ENCODE assay signal across 8 cellular contexts in the genomic region with DNA sequence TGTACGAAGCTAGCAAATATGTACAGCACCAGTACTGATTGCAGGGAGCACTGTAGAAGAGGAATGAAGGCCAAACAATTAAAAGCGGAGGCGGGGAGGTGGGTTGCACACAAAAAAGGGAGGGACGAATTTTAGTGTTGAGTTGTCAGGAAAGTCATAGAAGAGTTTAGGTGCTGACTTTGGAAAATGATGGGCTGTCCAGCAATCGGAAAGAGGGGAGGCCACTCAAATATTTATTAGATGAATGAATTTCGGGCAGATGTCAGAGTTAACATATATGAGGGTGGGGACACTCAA. TPM values are rescaled to one million over a fixed set of nuclear protein-coding genes. Genes with fewer than 3 reads are reported as not detected.
DNase-seq lines count a peak whose midpoint lies in the region; ATAC-seq and TF ChIP-seq lines count a peak whose summit lies in the region.

No MANE protein-coding gene starts in this region.

- no peak for TF ChIP-seq CTCF in Caco-2 (IDR thresholded peaks at IDR 0.05; ENCODE audit: insufficient read depth in 1 of 2, low read depth in 1 of 2, low read length in 1 of 2, severe bottlenecking in 1 of 2, unreplicated experiment in 1 of 2)
- no peak for TF ChIP-seq CTCF in RWPE2 (IDR thresholded peaks at IDR 0.05; ENCODE audit: poor library complexity, severe bottlenecking)
- no peak for TF ChIP-seq CTCF in epithelial cell of proximal tubule (conservative IDR thresholded peaks at IDR 0.05; ENCODE audit: low read depth, low read length)
- no peak for TF ChIP-seq CTCF in ovary (IDR thresholded peaks at IDR 0.05)

- H3K27me3 Mint-ChIP-seq in Caco-2 (ENCODE audit: insufficient read depth, unreplicated experiment) = no peaks in the 10 kb centered on the region

- intact Hi-C loops in Caco-2 (cut with micrococcal nuclease; ENCODE audit: unreplicated experiment) = no loop called here
- intact Hi-C loops in ovary (cut with DNase I) = loop anchor here in 2 of 4 donors (10.0 kb wide), 2 partner anchors 50 to 60 kb away; a partner anchor contains a TSS

- H3K27me3 ChIP-seq in Caco-2 (replicated peaks; ENCODE audit: control insufficient read depth, insufficient read depth, low read length) (no peaks in the 10 kb centered on the region), RWPE2 (ENCODE audit: insufficient read depth, poor library complexity, severe bottlenecking) (no peaks in the 10 kb centered on the region), ovary (no peaks in the 10 kb centered on the region)

- no peak for TF ChIP-seq EP300 in ovary (IDR thresholded peaks at IDR 0.05)

- 26 to 40% (median 31%) methylated on average over 6 of the region's 6 CpGs for WGBS in ovary, 3 donors

- no peaks in the 10 kb centered on the region for H3K9me3 ChIP-seq in Caco-2
- no peaks in the 10 kb centered on the region for H3K9me3 ChIP-seq in RWPE2 (ENCODE audit: severe bottlenecking)
- no peaks in the 10 kb centered on the region for H3K9me3 ChIP-seq in ovary

- CTCF ChIA-PET in Caco-2 (lab: Charles Lee) = interaction anchor here (1.3 kb wide), 1 partner anchor 55 kb away, joined by 3 read pairs; no protein-coding TSS in a partner anchor

- H3K4me3 Mint-ChIP-seq in Caco-2 (ENCODE audit: unreplicated experiment) = peak overlapping the region; percentile 84

- no peak for TF ChIP-seq POLR2A in ovary (IDR thresholded peaks at IDR 0.05)

- peaks cover 11% of the 10 kb centered on the region for H3K36me3 Mint-ChIP-seq in Caco-2 (ENCODE audit: insufficient read depth, unreplicated experiment)

- in situ Hi-C loops in KBM-7 (cut with MboI; ENCODE audit: low pct_unique_long_range_greater_than_20kb, low sequenced_read_pairs) = no loop called here

- peak overlapping the region; percentile 94 for H3K4me3 ChIP-seq in Caco-2 (ENCODE audit: low read depth, low read length)
- H3K4me3 ChIP-seq in RWPE2 (ENCODE audit: severe bottlenecking) = peak overlapping the region; percentile 95
- H3K4me3 ChIP-seq in epithelial cell of proximal tubule (ENCODE audit: low read depth, low read length) = peak overlapping the region; percentile 98
- H3K4me3 ChIP-seq in ovary = peak overlapping the region; percentile 77

- no peaks in the 10 kb centered on the region for H3K9me3 Mint-ChIP-seq in Caco-2 (ENCODE audit: unreplicated experiment)

- DNase-seq in Caco-2 = no peak
- no peak for DNase-seq in RWPE2 (ENCODE audit: low spot score)
- DNase-seq in epithelial cell of proximal tubule (ENCODE audit: low read depth) = no peak
- DNase-seq in ovary = no peak
- no peak for DNase-seq in iPS-NIHi11 (ENCODE audit: low spot score)
- DNase-seq in KBM-7 = no peak
- no peak for DNase-seq in SKM-1 treated with dmso at 0.1 percent for 144 hours (lab: John Stamatoyannopoulos, UW; ENCODE audit: unreplicated experiment)

- 0 out of 2 replicates have a peak, but pooled peaks cover 8% of the 10 kb centered on the region for H3K4me1 ChIP-seq in Caco-2
- H3K4me1 ChIP-seq in RWPE2 (ENCODE audit: insufficient read depth, poor library complexity, severe bottlenecking) = peaks cover 12% of the 10 kb centered on the region
- H3K4me1 ChIP-seq in ovary (ENCODE audit: insufficient read depth) = peaks cover 2% of the 10 kb centered on the region

- POLR2A ChIA-PET in Caco-2 (lab: Charles Lee) = interaction anchor here (0.6 to 3.5 kb wide), 6 partner anchors 22 to 164 kb away, joined by 3 to 36 read pairs (median 5); a partner anchor contains a TSS

- ATAC-seq in RWPE2 (ENCODE audit: low read depth) (no peak), GM21576 (IDR thresholded peaks at IDR 0.05; ENCODE audit: unreplicated experiment) (no peak)

- H3K27ac Mint-ChIP-seq in Caco-2 (ENCODE audit: unreplicated experiment) = peak overlapping the region; percentile 94

- H3K36me3 ChIP-seq in Caco-2 (ENCODE audit: control insufficient read depth, insufficient read depth, low read length) (no peaks in the 10 kb centered on the region), RWPE2 (ENCODE audit: low read depth) (peaks cover 24% of the 10 kb centered on the region), ovary (no peaks in the 10 kb centered on the region)

- peaks cover 19% of the 10 kb centered on the region for H3K4me1 Mint-ChIP-seq in Caco-2 (ENCODE audit: low read depth, unreplicated experiment)

- H3K27ac ChIP-seq in RWPE2 (ENCODE audit: poor library complexity, severe bottlenecking) (peak overlapping the region; percentile 65), ovary (peak overlapping the region; percentile 77)

- BruUV-seq in Caco-2 (replicated peaks; lab: Mats Ljungman, UMichigan) = TSS peak; percentile 87

RNA-seq across cellular contexts. Expression of a gene that starts 0.5 kb away (rescaled TPM):
- total RNA-seq in Caco-2 (2022) = 13.1 and 14.4 TPM in 2 replicates
- 12.7 and 13.3 TPM in 2 replicates for total RNA-seq in epithelial cell of proximal tubule
- 10 to 100 TPM; 22.2 to 27.9 (median 24.4) TPM for total RNA-seq in ovary
- polyA plus RNA-seq in ovary = 10 to 100 TPM; 11.8 to 16.5 TPM

RNA-seq across cellular contexts. Expression of a gene that starts 56.0 kb away (rescaled TPM):
- 11.1 and 14.0 TPM in 2 replicates for total RNA-seq in Caco-2 (2022)
- 2.8 and 3.7 TPM in 2 replicates for total RNA-seq in epithelial cell of proximal tubule
- total RNA-seq in ovary = 10 to 100 TPM in 5 of 7 donors, 1 to 10 TPM in 2; 4.7 to 36.2 (median 20.9) TPM
- polyA plus RNA-seq in ovary = 10 to 100 TPM in 1 of 2 donors, 1 to 10 TPM in 1; 7.1 to 10.3 TPM
